In genomic region chr1:55057270-55057955, GRCh38 we compare ENCODE assay signal across 1 cellular context.
TF ChIP-seq lines count a peak whose summit lies in the region.

No MANE protein-coding gene starts in this region.

TF ChIP-seq in HepG2, 621 proteins besides CTCF, POLR2A, EP300 and RAD21:
- 0 out of 2 replicates have a peak, but pooled peaks have one; percentile 26 for TF ChIP-seq ZNF446 (CRISPR knock-in tag; IDR thresholded peaks at IDR 0.05)
- TF ChIP-seq ZNF710 (CRISPR knock-in tag; IDR thresholded peaks at IDR 0.05; ENCODE audit: borderline replicate concordance) = no peak
